Comparison of ENCODE assay signal across 25 cellular contexts in genomic region chr7:158375034-158375433, GRCh38.
DNase-seq lines count a peak whose midpoint lies in the region; ATAC-seq and TF ChIP-seq lines count a peak whose summit lies in the region.
"Had no signal": no experiment of that assay in that cellular context is flagged by ENCODE, and none has a peak within 500 bp of the region (broad histone marks: within the 10 kb centered on the region; RNA-seq: fewer than 3 reads in every experiment).

No MANE protein-coding gene starts in this region.

- H3K9me2 ChIP-seq in PC-3 (replicated peaks; ENCODE audit: low read length): no peaks in the 10 kb centered on the region
- H3K9me2 ChIP-seq in GM23338 (ENCODE audit: insufficient read depth): no peaks in the 10 kb centered on the region

- no peak overlapping the region; the same call in 1 of the 2 replicates for H3K4me2 ChIP-seq in PC-3 (ENCODE audit: low read length)
- H3K4me2 ChIP-seq in GM23338: no peak overlapping the region

- H3K4me1 Mint-ChIP-seq in GM23338: no peaks in the 10 kb centered on the region
- H3K4me1 Mint-ChIP-seq: activated CD4-positive, alpha-beta memory T cell treated with anti-CD3 and anti-CD28 coated beads, Interleukin-2, amount 10 ng/mL, durations not matched to agents 7 days and 5 days had no signal

- H3K9ac ChIP-seq in PC-3 (ENCODE audit: low read length): peak overlapping the region; percentile 71

- TF ChIP-seq CTCF in PC-3 (conservative IDR thresholded peaks at IDR 0.05; ENCODE audit: low read depth, low read length) (no peak), GM23338 (conservative IDR thresholded peaks at IDR 0.05; ENCODE audit: low read depth in 2 of 2) (no peak)

- H4K20me1 ChIP-seq in PC-3 (ENCODE audit: low read length): no peaks in the 10 kb centered on the region
- no peaks in the 10 kb centered on the region for H4K20me1 ChIP-seq in GM23338 (replicated peaks; ENCODE audit: insufficient read depth)

- H3K27me3 ChIP-seq in PC-3 (ENCODE audit: low read length) (peaks cover 20% of the 10 kb centered on the region), GM23338 (ENCODE audit: insufficient read depth) (no peaks in the 10 kb centered on the region)
- H3K27me3 ChIP-seq: pancreas, uterus had no signal

- POLR2A ChIA-PET in PC-3 (lab: Charles Lee; ENCODE audit: unreplicated experiment): no interaction called here

- H3K79me2 ChIP-seq in PC-3 (ENCODE audit: low read length): no peaks in the 10 kb centered on the region
- H3K79me2 ChIP-seq in GM23338 (replicated peaks; ENCODE audit: insufficient read depth): no peaks in the 10 kb centered on the region

- H2AFZ ChIP-seq in PC-3 (ENCODE audit: low read length) (no peak overlapping the region), GM23338 (no peak overlapping the region)

- BruUV-seq in PC-3 (replicated peaks; lab: Mats Ljungman, UMichigan): no TSS peak

- H3K27ac Mint-ChIP-seq in GM23338: no peak overlapping the region
- H3K27ac Mint-ChIP-seq: activated CD4-positive, alpha-beta memory T cell treated with anti-CD3 and anti-CD28 coated beads, Interleukin-2, amount 10 ng/mL, durations not matched to agents 7 days and 5 days; activated naive CD4-positive, alpha-beta T cell treated with anti-CD3 and anti-CD28 coated beads, Interleukin-2, amount 50 U/mL, for 72 hours; activated T-helper 2 cell treated with anti-CD3 and anti-CD28 coated beads, Interferon-gamma antibody, Interleukin-2, Interleukin-4, amounts not matched to agents 10 μg/mL and 5 μg/mL and 100 μg/mL, durations not matched to agents 14 hours and 24 hours and 36 hours; stimulated activated naive CD8-positive, alpha-beta T cell treated with anti-CD3 and anti-CD28 coated beads, Interleukin-15, Interleukin-2, amounts not matched to agents 100 ng/mL and 50 ng/mL, for 24 hours had no signal

- ATAC-seq in PC-3 (no peak), GM23338 (no peak), HG03139 (IDR thresholded peaks at IDR 0.05; ENCODE audit: unreplicated experiment) (no peak)
- ATAC-seq: activated naive CD4-positive, alpha-beta T cell treated with anti-CD3 and anti-CD28 coated beads, Interleukin-2, amount 50 U/mL, for 72 hours; GM12878; heart right ventricle; left ventricle myocardium superior had no signal

- DNase-seq in NCI-H345 (lab: John Stamatoyannopoulos, UW) (peak; percentile 72), NCI-H345 treated with DMSO at 0.1 percent for 48 hours (lab: John Stamatoyannopoulos, UW; ENCODE audit: unreplicated experiment) (no peak), H4 (ENCODE audit: low spot score) (peak; percentile 73), PC-3 (peak; percentile 4), epithelial cell of prostate (ENCODE audit: low read depth, low spot score) (no peak), DMS114 treated with DMSO at 0.1 percent for 48 hours (lab: John Stamatoyannopoulos, UW; ENCODE audit: unreplicated experiment) (no peak), GM23338 (ENCODE audit: low spot score) (no peak)
- DNase-seq: activated CD4-positive, alpha-beta memory T cell treated with anti-CD3 and anti-CD28 coated beads, Interleukin-2, amount 10 ng/mL, durations not matched to agents 7 days and 5 days; amygdala; heart right ventricle; IMR-90; left ventricle myocardium superior; NCI-H1694 treated with DMSO at 0.1 percent for 48 hours; OCI-M1; retina; small intestine; uterus had no signal

- intact Hi-C loops in PC-3 (cut with micrococcal nuclease): no loop called here

- H3K9me3 Mint-ChIP-seq in GM23338: peaks cover 85% of the 10 kb centered on the region
- H3K9me3 Mint-ChIP-seq: stimulated activated naive CD8-positive, alpha-beta T cell treated with anti-CD3 and anti-CD28 coated beads, Interleukin-15, Interleukin-2, amounts not matched to agents 100 ng/mL and 50 ng/mL, for 24 hours had no signal

- H3K27me3 Mint-ChIP-seq in GM23338 (ENCODE audit: insufficient read depth, low read depth, poor library complexity): peaks cover 7% of the 10 kb centered on the region
- H3K27me3 Mint-ChIP-seq: activated CD4-positive, alpha-beta memory T cell treated with anti-CD3 and anti-CD28 coated beads, Interleukin-2, amount 10 ng/mL, durations not matched to agents 7 days and 5 days had no signal

- H3K4me3 ChIP-seq in PC-3 (ENCODE audit: low read length) (no peak overlapping the region), GM23338 (no peak overlapping the region)
- H3K4me3 ChIP-seq: GM12878, heart right ventricle, pancreas, thoracic aorta, uterus had no signal

- H3K4me1 ChIP-seq in PC-3 (ENCODE audit: insufficient read depth, low read length) (peaks cover 19% of the 10 kb centered on the region; the same call in 1 of the 2 replicates), GM23338 (ENCODE audit: insufficient read depth) (no peaks in the 10 kb centered on the region)
- H3K4me1 ChIP-seq: heart right ventricle, uterus had no signal

- H3K36me3 Mint-ChIP-seq in GM23338 (ENCODE audit: low read depth): peaks cover 34% of the 10 kb centered on the region

- H3F3A ChIP-seq in PC-3 (ENCODE audit: low read length, unreplicated experiment): no peaks in the 10 kb centered on the region
- no peaks in the 10 kb centered on the region for H3F3A ChIP-seq in GM23338 (replicated peaks; ENCODE audit: low read depth)

- CTCF ChIA-PET in PC-3 (lab: Charles Lee): no interaction called here

- H3K36me3 ChIP-seq in PC-3 (ENCODE audit: low read depth, low read length): no peaks in the 10 kb centered on the region
- H3K36me3 ChIP-seq in GM23338 (ENCODE audit: insufficient read depth): no peaks in the 10 kb centered on the region
- H3K36me3 ChIP-seq: heart right ventricle, pancreas, thoracic aorta, uterus had no signal

- H3K27ac ChIP-seq in PC-3 (ENCODE audit: low read length) (peak overlapping the region; percentile 83), epithelial cell of prostate (peak overlapping the region; percentile 87), GM23338 (ENCODE audit: low read depth) (no peak overlapping the region)
- H3K27ac ChIP-seq: heart right ventricle, pancreas, thoracic aorta, uterus had no signal

- no peak overlapping the region for H3K4me3 Mint-ChIP-seq in GM23338
- H3K4me3 Mint-ChIP-seq: activated CD4-positive, alpha-beta memory T cell treated with anti-CD3 and anti-CD28 coated beads, Interleukin-2, amount 10 ng/mL, durations not matched to agents 7 days and 5 days; neural crest cell; stimulated activated naive CD8-positive, alpha-beta T cell treated with anti-CD3 and anti-CD28 coated beads, Interleukin-15, Interleukin-2, amounts not matched to agents 100 ng/mL and 50 ng/mL, for 24 hours had no signal

- H3K9me3 ChIP-seq in PC-3 (ENCODE audit: low read length): no peaks in the 10 kb centered on the region
- H3K9me3 ChIP-seq: pancreas, thoracic aorta, uterus had no signal

TF ChIP-seq in GM23338, 12 proteins besides CTCF, POLR2A, EP300 and RAD21 (continues in another document):
- TF ChIP-seq JUNB (IDR thresholded peaks at IDR 0.05; ENCODE audit: unreplicated experiment) (no peak), ZNF462 (CRISPR knock-in tag; IDR thresholded peaks at IDR 0.05) (no peak)

Comparison
In these comparisons a context has a peak if more than half of its experiments do, and no peak if none do; other contexts are left out.
1. DNase-seq: peak in NCI-H345 (single experiment), H4 (single experiment) and PC-3 (single experiment); none in NCI-H345 treated with DMSO at 0.1 percent for 48 hours (single experiment), epithelial cell of prostate (single experiment), DMS114 treated with DMSO at 0.1 percent for 48 hours (single experiment) and GM23338 (single experiment).